Comparison of ENCODE assay signal across 28 cellular contexts in genomic region chr1:10449731-10450130, GRCh38. TPM values are rescaled to one million over a fixed set of nuclear protein-coding genes. Genes with fewer than 3 reads are reported as not detected.
DNase-seq lines count a peak whose midpoint lies in the region; ATAC-seq and TF ChIP-seq lines count a peak whose summit lies in the region.
"Had no signal": no experiment of that assay in that cellular context is flagged by ENCODE, and none has a peak within 500 bp of the region (broad histone marks: within the 10 kb centered on the region; RNA-seq: fewer than 3 reads in every experiment).

TSS of gene CORT (plus strand) at chr1:10450031. CDS start at chr1:10450224, 193 bp downstream.

- no peak within 1 kb of the TSS for H3K23ac ChIP-seq in H9 (ENCODE audit: insufficient read length, low read depth, low read length)

- no peak within 1 kb of the TSS for H2BK120ac ChIP-seq in H9 (ENCODE audit: low read depth, low read length, poor library complexity, severe bottlenecking)

- no peak for TF ChIP-seq POLR2A in thyroid gland (IDR thresholded peaks at IDR 0.05)

- no peak within 1 kb of the TSS for H3K18ac ChIP-seq in H9 (ENCODE audit: insufficient read length, low read depth, low read length)

- H4K91ac ChIP-seq in H9 (ENCODE audit: insufficient read length, low read depth, low read length) = no peak within 1 kb of the TSS

- H3K36me3 ChIP-seq in adipocyte (ENCODE audit: control insufficient read depth, insufficient read depth, low read length, severe bottlenecking) (no peaks in the 10 kb centered on the region), osteoblast (ENCODE audit: insufficient read depth, low read length) (no peaks in the 10 kb centered on the region), thyroid gland (no peaks in the 10 kb centered on the region)
- H3K36me3 ChIP-seq: left lung had no signal

- H2AFZ ChIP-seq in H9 (ENCODE audit: low read length) (no peak within 1 kb of the TSS), osteoblast (ENCODE audit: low read length) (no peak within 1 kb of the TSS)

- no peak within 1 kb of the TSS for H3K4me2 ChIP-seq in H9 (ENCODE audit: insufficient read depth, insufficient read length, low read length)
- peak within 1 kb of the TSS; percentile 87 for H3K4me2 ChIP-seq in osteoblast (ENCODE audit: insufficient read depth, low read length)
- H3K4me2 ChIP-seq: BLaER1 treated with 17β-estradiol and CSF1 and Interleukin-3, amounts not matched to agents 10 nM and 100 nM had no signal

- H3K27me3 ChIP-seq in H9 (ENCODE audit: insufficient read depth, low read length) = no peaks in the 10 kb centered on the region
- H3K27me3 ChIP-seq in adipocyte (replicated peaks; ENCODE audit: control insufficient read depth, insufficient read depth, low read length) = no peaks in the 10 kb centered on the region
- no peaks in the 10 kb centered on the region for H3K27me3 ChIP-seq in osteoblast (ENCODE audit: insufficient read depth, low read length)
- no peaks in the 10 kb centered on the region for H3K27me3 ChIP-seq in thyroid gland
- H3K27me3 ChIP-seq: BLaER1 treated with 17β-estradiol and CSF1 and Interleukin-3, amounts not matched to agents 10 nM and 100 nM; upper lobe of left lung had no signal

- no peak within 1 kb of the TSS for H2BK20ac ChIP-seq in H9 (ENCODE audit: low read depth, low read length, poor library complexity, severe bottlenecking)

- peak within 1 kb of the TSS; percentile 66 for H3K4me3 ChIP-seq in adipocyte (ENCODE audit: low read length)
- H3K4me3 ChIP-seq in foreskin fibroblast (ENCODE audit: low read depth in 1 of 2, low read length in 2 of 2) = peak within 1 kb of the TSS; percentile 18 to 33
- H3K4me3 ChIP-seq in osteoblast (ENCODE audit: insufficient read depth, low read length) = peak within 1 kb of the TSS; percentile 67
- no peak within 1 kb of the TSS for H3K4me3 ChIP-seq in thyroid gland (replicated peaks in 1 of 3)
- H3K4me3 ChIP-seq: BLaER1 treated with 17β-estradiol and CSF1 and Interleukin-3, amounts not matched to agents 10 nM and 100 nM; left lung; upper lobe of left lung had no signal

- H3K4me1 ChIP-seq in H9 (ENCODE audit: insufficient read depth, low read length) = peaks cover 2% of the 10 kb centered on the region; the same call in 1 of the 2 replicates
- peaks cover 13% of the 10 kb centered on the region for H3K4me1 ChIP-seq in adipocyte (ENCODE audit: control insufficient read depth, insufficient read depth, low read length)
- H3K4me1 ChIP-seq in osteoblast (ENCODE audit: insufficient read depth, low read length) = peaks cover 11% of the 10 kb centered on the region
- no peaks in the 10 kb centered on the region for H3K4me1 ChIP-seq in thyroid gland
- H3K4me1 ChIP-seq: BLaER1 treated with 17β-estradiol and CSF1 and Interleukin-3, amounts not matched to agents 10 nM and 100 nM had no signal

- no peak within 1 kb of the TSS for H2AK5ac ChIP-seq in H9 (ENCODE audit: insufficient read length, low read length)

- peak within 1 kb of the TSS in 1 of 2 experiments; percentile 5; a peak in 1 of 5 replicates for H3K4me3 Mint-ChIP-seq in H9
- H3K4me3 Mint-ChIP-seq: activated CD4-positive, alpha-beta memory T cell treated with anti-CD3 and anti-CD28 coated beads for 36 hours; activated naive CD4-positive, alpha-beta T cell treated with anti-CD3 and anti-CD28 coated beads, Interleukin-2, amount 10 ng/mL, durations not matched to agents 7 days and 5 days; activated T-helper 1 cell treated with anti-CD3 and anti-CD28 coated beads, Interleukin-12 subunit alpha, Interleukin-12 subunit beta, Interleukin-2, Interleukin-4 antibody, amounts not matched to agents 30 ng/mL and 10 ng/mL and 1 ng/mL, durations not matched to agents 14 hours and 24 hours and 36 hours; stimulated activated effector memory CD8-positive, alpha-beta T cell treated with anti-CD3 and anti-CD28 coated beads, Interleukin-12 subunit alpha, Interleukin-12 subunit beta, amount 100 ng/mL, for 72 hours had no signal

- peaks cover 19 to 23% of the 10 kb centered on the region in 2 experiments for H3K4me1 Mint-ChIP-seq in H9
- H3K4me1 Mint-ChIP-seq: activated naive CD4-positive, alpha-beta T cell treated with anti-CD3 and anti-CD28 coated beads, Interleukin-2, amount 10 ng/mL, durations not matched to agents 7 days and 5 days; stimulated activated effector memory CD8-positive, alpha-beta T cell treated with anti-CD3 and anti-CD28 coated beads, Interleukin-12 subunit alpha, Interleukin-12 subunit beta, amount 100 ng/mL, for 72 hours had no signal

- peaks cover 0 to 4% of the 10 kb centered on the region in 2 experiments; a peak in 1 of 5 replicates for H3K9me3 Mint-ChIP-seq in H9
- H3K9me3 Mint-ChIP-seq: activated CD4-positive, alpha-beta memory T cell treated with anti-CD3 and anti-CD28 coated beads for 36 hours; activated naive CD4-positive, alpha-beta T cell treated with anti-CD3 and anti-CD28 coated beads, Interleukin-2, amount 10 ng/mL, durations not matched to agents 7 days and 5 days; activated T-helper 1 cell treated with anti-CD3 and anti-CD28 coated beads, Interleukin-12 subunit alpha, Interleukin-12 subunit beta, Interleukin-2, Interleukin-4 antibody, amounts not matched to agents 30 ng/mL and 10 ng/mL and 1 ng/mL, durations not matched to agents 14 hours and 24 hours and 36 hours; stimulated activated effector memory CD8-positive, alpha-beta T cell treated with anti-CD3 and anti-CD28 coated beads, Interleukin-12 subunit alpha, Interleukin-12 subunit beta, amount 100 ng/mL, for 72 hours had no signal

- H3T11ph ChIP-seq in H9 (ENCODE audit: low read length) = no peak within 1 kb of the TSS

- TF ChIP-seq CTCF in H9 (conservative IDR thresholded peaks at IDR 0.05) = no peak
- TF ChIP-seq CTCF in foreskin fibroblast (IDR thresholded peaks at IDR 0.05; ENCODE audit: low read depth, low read length) = no peak
- TF ChIP-seq CTCF in osteoblast (IDR thresholded peaks at IDR 0.05; ENCODE audit: extremely low read depth, low read depth, low read length) = no peak
- TF ChIP-seq CTCF in thyroid gland (IDR thresholded peaks at IDR 0.05) = no peak

- H4K5ac ChIP-seq in H9 (ENCODE audit: insufficient read length, low read depth, low read length) = no peak within 1 kb of the TSS

- H3K27ac Mint-ChIP-seq in H9 = peak within 1 kb of the TSS; percentile 61 to 90 (median 70); a peak in 4 of 7 replicates
- H3K27ac Mint-ChIP-seq: activated CD4-positive, alpha-beta memory T cell treated with anti-CD3 and anti-CD28 coated beads for 36 hours; activated naive CD4-positive, alpha-beta T cell treated with anti-CD3 and anti-CD28 coated beads, Interleukin-2, amount 10 ng/mL, durations not matched to agents 7 days and 5 days; activated T-helper 1 cell treated with anti-CD3 and anti-CD28 coated beads, Interleukin-12 subunit alpha, Interleukin-12 subunit beta, Interleukin-2, Interleukin-4 antibody, amounts not matched to agents 30 ng/mL and 10 ng/mL and 1 ng/mL, durations not matched to agents 14 hours and 24 hours and 36 hours; stimulated activated effector memory CD8-positive, alpha-beta T cell treated with anti-CD3 and anti-CD28 coated beads, Interleukin-12 subunit alpha, Interleukin-12 subunit beta, amount 100 ng/mL, for 72 hours had no signal

- H4K20me1 ChIP-seq in H9 (ENCODE audit: control insufficient read depth, insufficient read depth, insufficient read length) (no peaks in the 10 kb centered on the region), osteoblast (ENCODE audit: insufficient read depth, low read length) (no peaks in the 10 kb centered on the region)

- no peak for ATAC-seq in HG03521 (IDR thresholded peaks at IDR 0.05; ENCODE audit: unreplicated experiment)
- ATAC-seq in GM21423 (IDR thresholded peaks at IDR 0.05; ENCODE audit: unreplicated experiment) = no peak
- ATAC-seq: left lung; Panc1; stimulated activated effector memory CD8-positive, alpha-beta T cell treated with anti-CD3 and anti-CD28 coated beads, Interleukin-12 subunit alpha, Interleukin-12 subunit beta, amount 100 ng/mL, for 72 hours had no signal

- H3K14ac ChIP-seq in H9 (ENCODE audit: insufficient read depth, low read length) = no peak within 1 kb of the TSS

- H3K9ac ChIP-seq in H9 (ENCODE audit: extremely low read depth, insufficient read length, low read length) (no peak within 1 kb of the TSS), adipocyte (ENCODE audit: low read length) (peak within 1 kb of the TSS; percentile 51)
- H3K9ac ChIP-seq: BLaER1 treated with 17β-estradiol and CSF1 and Interleukin-3, amounts not matched to agents 10 nM and 100 nM had no signal

- intact Hi-C loops in thyroid gland (cut with DNase I) = no loop called here

- H3K79me2 ChIP-seq in H9 (ENCODE audit: insufficient read depth, low read length) (no peaks in the 10 kb centered on the region), osteoblast (ENCODE audit: insufficient read depth, low read length) (no peaks in the 10 kb centered on the region)

- H3K4ac ChIP-seq in H9 (ENCODE audit: low read depth, low read length) = no peak within 1 kb of the TSS

- no peak within 1 kb of the TSS for H3K56ac ChIP-seq in H9 (ENCODE audit: insufficient read length, low read depth, low read length)

- no peak within 1 kb of the TSS for H4K8ac ChIP-seq in H9 (replicated peaks; ENCODE audit: insufficient read length, low read depth, low read length)

- H3K36me3 Mint-ChIP-seq in H9 (ENCODE audit: insufficient read depth in 1 of 3, low read depth in 3 of 3) = peaks cover 0 to 14% (median 7%) of the 10 kb centered on the region in 3 experiments; a peak in 5 of 7 replicates
- H3K36me3 Mint-ChIP-seq: activated naive CD4-positive, alpha-beta T cell treated with anti-CD3 and anti-CD28 coated beads, Interleukin-2, amount 10 ng/mL, durations not matched to agents 7 days and 5 days; stimulated activated effector memory CD8-positive, alpha-beta T cell treated with anti-CD3 and anti-CD28 coated beads, Interleukin-12 subunit alpha, Interleukin-12 subunit beta, amount 100 ng/mL, for 72 hours had no signal

- no peaks in the 10 kb centered on the region for H3K23me2 ChIP-seq in H9 (ENCODE audit: insufficient read length, low read depth, low read length, poor library complexity, severe bottlenecking)

- no CpG with 5 or more reads among the region's 10 CpGs for WGBS in H9 (ENCODE audit: extremely low coverage, insufficient read length, low lambda C conversion rate)
- WGBS in thyroid gland, 2 donors = 90 to 94% methylated on average over 10 of the region's 10 CpGs

- H2BK15ac ChIP-seq in H9 (ENCODE audit: low read depth, low read length) = no peak within 1 kb of the TSS

- H3K27ac ChIP-seq in H9 (ENCODE audit: insufficient read length, low read depth, low read length) = no peak within 1 kb of the TSS
- no peak within 1 kb of the TSS for H3K27ac ChIP-seq in osteoblast (ENCODE audit: low read depth, low read length)
- H3K27ac ChIP-seq in thyroid gland = no peak within 1 kb of the TSS
- H3K27ac ChIP-seq: BLaER1 treated with 17β-estradiol and CSF1 and Interleukin-3, amounts not matched to agents 10 nM and 100 nM; left lung had no signal

- H3K9me3 ChIP-seq in H9 (ENCODE audit: control insufficient read depth, low read depth, low read length) (no peaks in the 10 kb centered on the region), adipocyte (ENCODE audit: control insufficient read depth, low read length) (no peaks in the 10 kb centered on the region), osteoblast (ENCODE audit: low read depth, low read length) (no peaks in the 10 kb centered on the region), thyroid gland (no peaks in the 10 kb centered on the region)
- H3K9me3 ChIP-seq: upper lobe of left lung had no signal

- no peak within 1 kb of the TSS for H2BK12ac ChIP-seq in H9 (ENCODE audit: insufficient read length, low read depth, low read length)

- H3K79me1 ChIP-seq in H9 (ENCODE audit: insufficient read depth, low read depth, low read length, poor library complexity, severe bottlenecking) = no peaks in the 10 kb centered on the region

- H2BK5ac ChIP-seq in H9 (ENCODE audit: insufficient read length, low read length) = no peak within 1 kb of the TSS

- no peaks in the 10 kb centered on the region for H3K27me3 Mint-ChIP-seq in H9 (ENCODE audit: low read depth)
- H3K27me3 Mint-ChIP-seq: activated CD4-positive, alpha-beta memory T cell treated with anti-CD3 and anti-CD28 coated beads for 36 hours; activated naive CD4-positive, alpha-beta T cell treated with anti-CD3 and anti-CD28 coated beads, Interleukin-2, amount 10 ng/mL, durations not matched to agents 7 days and 5 days had no signal

- DNase-seq in H9 (no peak), adipocyte (ENCODE audit: low read depth) (no peak), foreskin fibroblast (no peak), osteoblast (ENCODE audit: insufficient read length, low spot score, missing footprints) (no peak), thyroid gland (no peak)
- DNase-seq in activated naive CD4-positive, alpha-beta T cell treated with Interleukin-2 at 50 U/mL for 16 hours = no peak
- DNase-seq: activated CD4-positive, alpha-beta memory T cell treated with anti-CD3 and anti-CD28 coated beads for 36 hours; activated CD4-positive, alpha-beta T cell treated with anti-CD3 and anti-CD28 coated beads for 1 hour; activated naive CD4-positive, alpha-beta T cell treated with anti-CD3 and anti-CD28 coated beads, Interleukin-2, amount 10 ng/mL, durations not matched to agents 7 days and 5 days; DMS153; islet precursor cell; left lung; NCI-H1092; NCI-H187; NCI-H2171 treated with DMSO at 0.1 percent for 48 hours; NCI-H526 treated with DMSO at 0.1 percent for 48 hours; occipital lobe; Right ventricle myocardium superior; stimulated activated CD4-positive, alpha-beta T cell treated with anti-CD3 and anti-CD28 coated beads, Interleukin-15, amount 100 ng/mL, for 24 hours had no signal

RNA-seq across cellular contexts. Expression of gene CORT, which starts in this region (rescaled TPM):
- 0.33 TPM in 1 of 2 replicates, not detected in the other for total RNA-seq in H9 (2021)
- 0.29 and 0.36 TPM in 2 replicates for total RNA-seq in osteoblast
- total RNA-seq in thyroid gland = under 1 TPM in 2 of 4 donors, not detected in 2; 0.54 to 0.89 TPM
- total RNA-seq: glomerular endothelial cell, HT1080 had no signal

Comparison
In these comparisons a context has a peak if more than half of its experiments do, and no peak if none do; other contexts are left out.
1. H3K4me3 ChIP-seq: peak in adipocyte (single experiment), foreskin fibroblast (2 of 2) and osteoblast (single experiment); none in thyroid gland (0 of 3).